In genomic region chr13:102401305-102401704, GRCh38 we compare ENCODE assay signal across 9 cellular contexts. TPM values are rescaled to one million over a fixed set of nuclear protein-coding genes. Genes with fewer than 3 reads are reported as not detected.
DNase-seq lines count a peak whose midpoint lies in the region; ATAC-seq and TF ChIP-seq lines count a peak whose summit lies in the region.
"Had no signal": no experiment of that assay in that cellular context is flagged by ENCODE, and none has a peak within 500 bp of the region (broad histone marks: within the 10 kb centered on the region; RNA-seq: fewer than 3 reads in every experiment).

No MANE protein-coding gene starts in this region.

- ATAC-seq in SK-N-SH treated with all-trans-retinoic acid at 6 μM for 48 hours, result peak; percentile 46
- peak; percentile 28 for ATAC-seq in esophagus mucosa
- ATAC-seq in GM21723 (IDR thresholded peaks at IDR 0.05; ENCODE audit: unreplicated experiment), result no peak
- ATAC-seq in HG03095 (IDR thresholded peaks at IDR 0.05; ENCODE audit: unreplicated experiment), result no peak

- no peak overlapping the region for H3K27ac Mint-ChIP-seq in CD8-positive, alpha-beta memory T cell

- peaks cover 22% of the 10 kb centered on the region for H3K4me1 ChIP-seq in CD8-positive, alpha-beta memory T cell (ENCODE audit: insufficient read depth, low read length)
- H3K4me1 ChIP-seq in neuron (ENCODE audit: insufficient read depth, low read length), result peaks cover 9% of the 10 kb centered on the region

- peak overlapping the region; percentile 94 for H2AFZ ChIP-seq in neuron (ENCODE audit: low read depth, low read length)

- no peaks in the 10 kb centered on the region for H3K36me3 ChIP-seq in CD8-positive, alpha-beta memory T cell (ENCODE audit: insufficient read depth, low read length)
- H3K36me3 ChIP-seq in neuron (ENCODE audit: insufficient read depth, low read length), result no peaks in the 10 kb centered on the region

- peak overlapping the region; percentile 58 to 81 (median 79) for H3K4me3 Mint-ChIP-seq in CD8-positive, alpha-beta memory T cell

- H3K9me3 Mint-ChIP-seq in CD8-positive, alpha-beta memory T cell, result no peaks in the 10 kb centered on the region

- no peak overlapping the region for H3K27ac ChIP-seq in CD8-positive, alpha-beta memory T cell (ENCODE audit: low read depth, low read length)

- CTCF ChIA-PET in CD8-positive, alpha-beta memory T cell (lab: Charles Lee), result no interaction called here

- H3K36me3 Mint-ChIP-seq in CD8-positive, alpha-beta memory T cell, result peaks cover 0 to 1% (median 0%) of the 10 kb centered on the region in 3 donors

- DNase-seq in CD8-positive, alpha-beta memory T cell, result peak in 1 of 5 donors; percentile 1
- DNase-seq in OCI-M1 (lab: John Stamatoyannopoulos, UW), result no peak
- DNase-seq in NCI-H128 (lab: John Stamatoyannopoulos, UW; ENCODE audit: unreplicated experiment), result no peak

- H3K9me3 ChIP-seq in CD8-positive, alpha-beta memory T cell (ENCODE audit: low read length), result no peaks in the 10 kb centered on the region
- H3K9me3 ChIP-seq in neuron (ENCODE audit: low read length), result no peaks in the 10 kb centered on the region

- POLR2A ChIA-PET in CD8-positive, alpha-beta memory T cell (lab: Charles Lee), result no interaction called here

- no peak overlapping the region for H3K4me3 ChIP-seq in CD8-positive, alpha-beta memory T cell (ENCODE audit: low read length)
- peak overlapping the region; percentile 53 for H3K4me3 ChIP-seq in neuron (ENCODE audit: low read length)

- peaks cover 45 to 66% of the 10 kb centered on the region in 2 donors for H3K27me3 Mint-ChIP-seq in CD8-positive, alpha-beta memory T cell

- H3K27me3 ChIP-seq in CD8-positive, alpha-beta memory T cell (ENCODE audit: insufficient read depth, low read length, poor library complexity, severe bottlenecking), result peaks cover 39% of the 10 kb centered on the region
- H3K27me3 ChIP-seq in neuron (ENCODE audit: insufficient read depth, low read length), result no peaks in the 10 kb centered on the region

- H3K4me1 Mint-ChIP-seq in CD8-positive, alpha-beta memory T cell, result peaks cover 25 to 31% (median 29%) of the 10 kb centered on the region in 3 donors

TF ChIP-seq in SK-N-SH treated with all-trans-retinoic acid at 6 μM for 48 hours, 23 proteins besides CTCF, POLR2A, EP300 and RAD21:
- no peak for TF ChIP-seq GLIS3 (CRISPR knock-in tag; IDR thresholded peaks at IDR 0.05)
- TF ChIP-seq TCF4 (CRISPR knock-in tag; IDR thresholded peaks at IDR 0.05; ENCODE audit: borderline replicate concordance), result no peak
- TF ChIP-seq ARNTL (CRISPR knock-in tag; IDR thresholded peaks at IDR 0.05; ENCODE audit: borderline replicate concordance, low read depth), result no peak
- TF ChIP-seq OSR1 (CRISPR knock-in tag; IDR thresholded peaks at IDR 0.05), result no peak
- TF ChIP-seq TSHZ2 (CRISPR knock-in tag; IDR thresholded peaks at IDR 0.05), result no peak
- TF ChIP-seq ISL1 (CRISPR knock-in tag; IDR thresholded peaks at IDR 0.05), result no peak
- no peak for TF ChIP-seq SNAI2 (CRISPR knock-in tag; IDR thresholded peaks at IDR 0.05)
- TF ChIP-seq ZNF70 (CRISPR knock-in tag; IDR thresholded peaks at IDR 0.05), result no peak
- TF ChIP-seq ZFP3 (CRISPR knock-in tag; IDR thresholded peaks at IDR 0.05), result no peak
- TF ChIP-seq ZC3H10 (CRISPR knock-in tag; IDR thresholded peaks at IDR 0.05), result no peak
- TF ChIP-seq ZFP30 (CRISPR knock-in tag; IDR thresholded peaks at IDR 0.05), result no peak
- no peak for TF ChIP-seq POU6F1 (CRISPR knock-in tag; IDR thresholded peaks at IDR 0.05; ENCODE audit: borderline replicate concordance, low read depth)
- TF ChIP-seq CSDC2 (CRISPR knock-in tag; IDR thresholded peaks at IDR 0.05), result no peak
- no peak for TF ChIP-seq CSRNP3 (CRISPR knock-in tag; IDR thresholded peaks at IDR 0.05)
- TF ChIP-seq TOX (CRISPR knock-in tag; IDR thresholded peaks at IDR 0.05; ENCODE audit: borderline replicate concordance), result no peak
- TF ChIP-seq PPARA (CRISPR knock-in tag; IDR thresholded peaks at IDR 0.05; ENCODE audit: borderline replicate concordance), result no peak
- TF ChIP-seq ESRRG (CRISPR knock-in tag; IDR thresholded peaks at IDR 0.05), result no peak
- TF ChIP-seq BACH2 (CRISPR knock-in tag; IDR thresholded peaks at IDR 0.05; ENCODE audit: borderline replicate concordance), result no peak
- TF ChIP-seq PATZ1 (CRISPR knock-in tag; IDR thresholded peaks at IDR 0.05; ENCODE audit: borderline replicate concordance), result no peak

RNA-seq across cellular contexts. Expression of gene FGF14, which starts 0.5 kb away (rescaled TPM):
- total RNA-seq in CD8-positive, alpha-beta memory T cell, result not detected
- polyA plus RNA-seq in CD8-positive, alpha-beta memory T cell, result not detected
- total RNA-seq in esophagus mucosa, result 0.16 TPM
- total RNA-seq: T-helper 2 cell treated with Interferon-gamma antibody and Interleukin-4, amounts not matched to agents 100 ng/mL and 5 ng/mL, for 36 hours had no signal

Comparison
In these comparisons a context has a peak if more than half of its experiments do, and no peak if none do; other contexts are left out.
1. ATAC-seq: peak in SK-N-SH treated with all-trans-retinoic acid at 6 μM for 48 hours (single experiment) and esophagus mucosa (single experiment); none in GM21723 (single experiment) and HG03095 (single experiment).